In genomic region chr2:62868947-62869346, GRCh38 we compare ENCODE assay signal across 30 cellular contexts.
"Had no signal": no experiment of that assay in that cellular context is flagged by ENCODE, and none has a peak within 500 bp of the region (broad histone marks: within the 10 kb centered on the region; RNA-seq: fewer than 3 reads in every experiment).

No MANE protein-coding gene starts in this region.

- ATAC-seq: activated naive CD8-positive, alpha-beta T cell treated with anti-CD3 and anti-CD28 coated beads, Interleukin-2, amount 50 U/mL, for 24 hours; PC-3; Right ventricle myocardium inferior; SK-N-SH treated with all-trans-retinoic acid at 6 μM for 48 hours had no signal

- H3K27ac Mint-ChIP-seq: activated B cell treated with CpG ODN at 0.5 μM for 24 hours; activated naive CD4-positive, alpha-beta T cell treated with anti-CD3 and anti-CD28 coated beads, Interleukin-2, amount 10 ng/mL, durations not matched to agents 7 days and 5 days; activated naive CD8-positive, alpha-beta T cell; activated naive CD8-positive, alpha-beta T cell treated with anti-CD3 and anti-CD28 coated beads, Interleukin-2, amount 50 U/mL, for 24 hours; activated T-helper 1 cell treated with anti-CD3 and anti-CD28 coated beads, Interleukin-12 subunit alpha, Interleukin-12 subunit beta, Interleukin-2, Interleukin-4 antibody, amounts not matched to agents 30 ng/mL and 10 ng/mL and 1 ng/mL, durations not matched to agents 14 hours and 24 hours and 36 hours; brain had no signal

- DNase-seq: activated B cell treated with CpG ODN at 0.5 μM for 24 hours; activated CD4-positive, alpha-beta T cell treated with anti-CD3 and anti-CD28 coated beads for 4 hours; activated effector memory CD4-positive, alpha-beta T cell treated with Interleukin-2 at 50 U/mL for 16 hours; activated naive CD4-positive, alpha-beta T cell treated with anti-CD3 and anti-CD28 coated beads, Interleukin-2, amount 10 ng/mL, durations not matched to agents 7 days and 5 days; activated naive CD8-positive, alpha-beta T cell treated with anti-CD3 and anti-CD28 coated beads, Interleukin-2, amount 50 U/mL, for 24 hours; activated T-cell treated with anti-CD3 and anti-CD28 coated beads, Interleukin-2, amount 50 U/mL, for 1 hour; anterior cingulate cortex; caudate nucleus; cerebellar nuclear complex; Kasumi-1; KG1; MG63; NCI-H1048; NCI-H1105 treated with DMSO at 0.1 percent for 48 hours; NCI-H1436; NCI-H1694 treated with DMSO at 0.1 percent for 48 hours; NCI-H2029; NCI-H345; NCI-H524 treated with DMSO at 0.1 percent for 48 hours; NK-92 treated with Interleukin-12 subunit alpha and Interleukin-12 subunit beta, amount 100 ng/mL, for 24 hours; PC-3; Peyer's patch; SIG-M5; SW 1271; T-helper 9 cell had no signal

- H3K4me3 Mint-ChIP-seq: activated B cell treated with CpG ODN at 0.5 μM for 24 hours; activated naive CD4-positive, alpha-beta T cell treated with anti-CD3 and anti-CD28 coated beads, Interleukin-2, amount 10 ng/mL, durations not matched to agents 7 days and 5 days; activated naive CD8-positive, alpha-beta T cell; activated naive CD8-positive, alpha-beta T cell treated with anti-CD3 and anti-CD28 coated beads, Interleukin-2, amount 50 U/mL, for 24 hours; activated T-helper 1 cell treated with anti-CD3 and anti-CD28 coated beads, Interleukin-12 subunit alpha, Interleukin-12 subunit beta, Interleukin-2, Interleukin-4 antibody, amounts not matched to agents 30 ng/mL and 10 ng/mL and 1 ng/mL, durations not matched to agents 14 hours and 24 hours and 36 hours; brain had no signal

- H3K4me1 Mint-ChIP-seq: activated B cell treated with CpG ODN at 0.5 μM for 24 hours; activated naive CD8-positive, alpha-beta T cell treated with anti-CD3 and anti-CD28 coated beads, Interleukin-2, amount 50 U/mL, for 24 hours; brain had no signal

- H3K27me3 Mint-ChIP-seq: activated B cell treated with CpG ODN at 0.5 μM for 24 hours; activated naive CD4-positive, alpha-beta T cell treated with anti-CD3 and anti-CD28 coated beads, Interleukin-2, amount 10 ng/mL, durations not matched to agents 7 days and 5 days; activated naive CD8-positive, alpha-beta T cell; activated naive CD8-positive, alpha-beta T cell treated with anti-CD3 and anti-CD28 coated beads, Interleukin-2, amount 50 U/mL, for 24 hours; brain had no signal
